In the genomic region with DNA sequence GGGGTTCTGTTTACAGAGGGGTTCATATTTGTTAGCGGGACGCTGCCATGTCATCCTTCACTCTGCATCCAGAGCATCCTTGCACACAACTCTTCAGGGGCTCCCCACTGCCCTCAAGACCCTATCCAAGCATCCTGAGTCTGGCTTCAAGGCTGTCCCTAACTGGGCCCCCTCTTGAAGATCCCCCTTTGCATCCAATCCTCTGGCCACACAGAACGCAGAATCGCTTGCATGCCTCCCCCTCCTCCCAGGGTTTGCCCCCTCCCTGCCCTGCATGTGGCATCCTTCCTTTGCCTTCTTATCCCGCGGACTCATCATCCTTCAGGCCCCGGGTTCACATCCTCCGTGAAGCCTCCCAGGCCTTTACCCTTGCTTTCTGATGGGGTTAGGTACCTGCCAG, we compare ENCODE assay signal across 26 cellular contexts. TPM values are rescaled to one million over a fixed set of nuclear protein-coding genes. Genes with fewer than 3 reads are reported as not detected.
A peak's percentile ranks its signal among the peaks of the same experiment; 100 is the strongest.
DNase-seq lines count a peak whose midpoint lies in the region; ATAC-seq and TF ChIP-seq lines count a peak whose summit lies in the region.
"Had no signal": no experiment of that assay in that cellular context is flagged by ENCODE, and none has a peak within 500 bp of the region (broad histone marks: within the 10 kb centered on the region; RNA-seq: fewer than 3 reads in every experiment).

No MANE protein-coding gene starts in this region.

- H3K27ac Mint-ChIP-seq in activated CD4-positive, alpha-beta memory T cell treated with anti-CD3 and anti-CD28 coated beads, Interleukin-2, amount 10 ng/mL, durations not matched to agents 7 days and 5 days = peak overlapping the region; percentile 94
- no peak overlapping the region for H3K27ac Mint-ChIP-seq in activated CD4-positive, alpha-beta memory T cell treated with anti-CD3 and anti-CD28 coated beads for 36 hours
- H3K27ac Mint-ChIP-seq in CD4-positive, CD25-positive, alpha-beta regulatory T cell = peak overlapping the region; percentile 94 to 99 (median 98)
- H3K27ac Mint-ChIP-seq in activated CD8-positive, alpha-beta T cell treated with anti-CD3 and anti-CD28 coated beads for 36 hours = peak overlapping the region; percentile 18

- H3K18ac ChIP-seq in mesenchymal stem cell (ENCODE audit: low read depth in 1 of 2, low read length in 2 of 2) = no peak overlapping the region

- H3K23ac ChIP-seq in mesenchymal stem cell (ENCODE audit: low read length in 2 of 2) = no peak overlapping the region

- H3K27ac ChIP-seq in CD4-positive, CD25-positive, alpha-beta regulatory T cell (ENCODE audit: insufficient read depth, low read length, poor library complexity, severe bottlenecking) = peak overlapping the region; percentile 90
- no peak overlapping the region for H3K27ac ChIP-seq in mesenchymal stem cell (ENCODE audit: low read length, poor library complexity, severe bottlenecking)
- H3K27ac ChIP-seq: BLaER1, esophagus muscularis mucosa, gastroesophageal sphincter, GM23248, ovary had no signal

- no peak overlapping the region for H3K14ac ChIP-seq in mesenchymal stem cell (ENCODE audit: low read length in 2 of 2)

- DNase-seq in activated CD4-positive, alpha-beta memory T cell treated with anti-CD3 and anti-CD28 coated beads, Interleukin-2, amount 10 ng/mL, durations not matched to agents 7 days and 5 days = no peak
- DNase-seq in activated CD4-positive, alpha-beta memory T cell treated with anti-CD3 and anti-CD28 coated beads for 36 hours = no peak
- DNase-seq in CD4-positive, CD25-positive, alpha-beta regulatory T cell = no peak
- no peak for DNase-seq in activated CD8-positive, alpha-beta T cell treated with anti-CD3 and anti-CD28 coated beads for 36 hours
- DNase-seq in mesenchymal stem cell (no peak), NCI-H1436 treated with DMSO at 0.1 percent for 48 hours (lab: John Stamatoyannopoulos, UW) (no peak)
- DNase-seq: activated CD4-positive, CD25-positive, alpha-beta regulatory T cell; effector CD8-positive, alpha-beta T cell; GM23248; Karpas-422; kidney glomerular epithelial cell; mesendoderm; NCI-H1694 treated with DMSO at 0.1 percent for 48 hours; NCI-H69; SK-N-SH had no signal

- no peak overlapping the region for H2AK5ac ChIP-seq in mesenchymal stem cell (ENCODE audit: low read length, severe bottlenecking)

- H4K8ac ChIP-seq in mesenchymal stem cell (ENCODE audit: low read length) = no peak overlapping the region

- no peaks in the 10 kb centered on the region for H3K79me1 ChIP-seq in mesenchymal stem cell (replicated peaks; ENCODE audit: low read length, poor library complexity, severe bottlenecking)

- peaks cover 11% of the 10 kb centered on the region for H3K36me3 Mint-ChIP-seq in activated CD4-positive, alpha-beta memory T cell treated with anti-CD3 and anti-CD28 coated beads, Interleukin-2, amount 10 ng/mL, durations not matched to agents 7 days and 5 days (ENCODE audit: low read depth)
- H3K36me3 Mint-ChIP-seq in activated CD4-positive, alpha-beta memory T cell treated with anti-CD3 and anti-CD28 coated beads for 36 hours = no peaks in the 10 kb centered on the region
- H3K36me3 Mint-ChIP-seq in CD4-positive, CD25-positive, alpha-beta regulatory T cell = peaks cover 19% of the 10 kb centered on the region
- H3K36me3 Mint-ChIP-seq in activated CD8-positive, alpha-beta T cell treated with anti-CD3 and anti-CD28 coated beads for 36 hours (ENCODE audit: low read depth) = no peaks in the 10 kb centered on the region
- H3K36me3 Mint-ChIP-seq: activated naive CD4-positive, alpha-beta T cell treated with anti-CD3 and anti-CD28 coated beads, Interleukin-2, amount 50 U/mL, for 24 hours had no signal

- H3K4me3 ChIP-seq in CD4-positive, CD25-positive, alpha-beta regulatory T cell (ENCODE audit: low read depth, low read length) = peak overlapping the region; percentile 83
- H3K4me3 ChIP-seq in mesenchymal stem cell (ENCODE audit: insufficient read depth in 1 of 2, low read depth in 1 of 2, low read length in 2 of 2) = no peak overlapping the region
- H3K4me3 ChIP-seq: BLaER1, esophagus muscularis mucosa, gastroesophageal sphincter, GM23248, ovary had no signal

- H3K4me3 Mint-ChIP-seq in activated CD4-positive, alpha-beta memory T cell treated with anti-CD3 and anti-CD28 coated beads, Interleukin-2, amount 10 ng/mL, durations not matched to agents 7 days and 5 days = no peak overlapping the region
- H3K4me3 Mint-ChIP-seq in activated CD4-positive, alpha-beta memory T cell treated with anti-CD3 and anti-CD28 coated beads for 36 hours = no peak overlapping the region
- H3K4me3 Mint-ChIP-seq in CD4-positive, CD25-positive, alpha-beta regulatory T cell = peak overlapping the region; percentile 84 to 99 (median 97)
- H3K4me3 Mint-ChIP-seq in activated CD8-positive, alpha-beta T cell treated with anti-CD3 and anti-CD28 coated beads for 36 hours = no peak overlapping the region
- H3K4me3 Mint-ChIP-seq: activated naive CD4-positive, alpha-beta T cell treated with anti-CD3 and anti-CD28 coated beads, Interleukin-2, amount 50 U/mL, for 24 hours had no signal

- H3K9me3 Mint-ChIP-seq in activated CD4-positive, alpha-beta memory T cell treated with anti-CD3 and anti-CD28 coated beads, Interleukin-2, amount 10 ng/mL, durations not matched to agents 7 days and 5 days = peaks cover 12% of the 10 kb centered on the region
- H3K9me3 Mint-ChIP-seq in activated CD4-positive, alpha-beta memory T cell treated with anti-CD3 and anti-CD28 coated beads for 36 hours = no peaks in the 10 kb centered on the region
- peaks cover 0 to 2% (median 0%) of the 10 kb centered on the region in 7 donors for H3K9me3 Mint-ChIP-seq in CD4-positive, CD25-positive, alpha-beta regulatory T cell
- no peaks in the 10 kb centered on the region for H3K9me3 Mint-ChIP-seq in activated CD8-positive, alpha-beta T cell treated with anti-CD3 and anti-CD28 coated beads for 36 hours
- H3K9me3 Mint-ChIP-seq: activated naive CD4-positive, alpha-beta T cell treated with anti-CD3 and anti-CD28 coated beads, Interleukin-2, amount 50 U/mL, for 24 hours had no signal

- H3K4ac ChIP-seq in mesenchymal stem cell (ENCODE audit: low read depth in 1 of 2, low read length in 2 of 2) = no peak overlapping the region

- no peak overlapping the region for H2BK5ac ChIP-seq in mesenchymal stem cell (ENCODE audit: low read depth, low read length, poor library complexity, severe bottlenecking)

- no peak overlapping the region for H3K9ac ChIP-seq in mesenchymal stem cell (ENCODE audit: low read length)
- H3K9ac ChIP-seq: BLaER1, GM23248, SK-N-SH had no signal

- no peak overlapping the region for H2AFZ ChIP-seq in mesenchymal stem cell (ENCODE audit: low read depth, low read length)
- H2AFZ ChIP-seq: GM23248 had no signal

- H3K4me2 ChIP-seq in mesenchymal stem cell (ENCODE audit: low read length, poor library complexity, severe bottlenecking) = no peak overlapping the region
- H3K4me2 ChIP-seq: BLaER1, SK-N-SH had no signal

- no peaks in the 10 kb centered on the region for H3K27me3 ChIP-seq in CD4-positive, CD25-positive, alpha-beta regulatory T cell (ENCODE audit: control insufficient read depth, insufficient read depth, low read length)
- peaks cover 3 to 56% of the 10 kb centered on the region in 2 experiments for H3K27me3 ChIP-seq in mesenchymal stem cell (ENCODE audit: control insufficient read depth in 1 of 2, insufficient read depth in 1 of 2, low read length in 2 of 2)
- H3K27me3 ChIP-seq: BLaER1, esophagus muscularis mucosa, ovary had no signal

- peaks cover 90% of the 10 kb centered on the region for H3K4me1 ChIP-seq in CD4-positive, CD25-positive, alpha-beta regulatory T cell (ENCODE audit: control insufficient read depth, insufficient read depth, low read length, poor library complexity, severe bottlenecking)
- H3K4me1 ChIP-seq in mesenchymal stem cell (ENCODE audit: control insufficient read depth, insufficient read depth, low read depth, low read length) = peaks cover 6% of the 10 kb centered on the region

- peaks cover 18% of the 10 kb centered on the region for H3K36me3 ChIP-seq in CD4-positive, CD25-positive, alpha-beta regulatory T cell (ENCODE audit: control insufficient read depth, insufficient read depth, low read length)
- H3K36me3 ChIP-seq in mesenchymal stem cell (ENCODE audit: control insufficient read depth in 1 of 2, insufficient read depth in 2 of 2, low read depth in 1 of 2, low read length in 2 of 2) = no peaks in the 10 kb centered on the region
- H3K36me3 ChIP-seq: BLaER1, esophagus muscularis mucosa, gastroesophageal sphincter, ovary had no signal

- H2BK120ac ChIP-seq in mesenchymal stem cell (ENCODE audit: low read depth, low read length) = no peak overlapping the region

- intact Hi-C loops in activated CD4-positive, alpha-beta memory T cell treated with anti-CD3 and anti-CD28 coated beads for 36 hours (cut with micrococcal nuclease) = no loop called here
- intact Hi-C loops in activated CD8-positive, alpha-beta T cell treated with anti-CD3 and anti-CD28 coated beads for 36 hours (cut with micrococcal nuclease) = no loop called here

- WGBS in mesenchymal stem cell = 74% methylated on average over 8 of the region's 8 CpGs

- no peaks in the 10 kb centered on the region for H3K9me3 ChIP-seq in CD4-positive, CD25-positive, alpha-beta regulatory T cell (ENCODE audit: control insufficient read depth in 2 of 2, low read length in 2 of 2)
- H3K9me3 ChIP-seq in mesenchymal stem cell (ENCODE audit: control insufficient read depth, low read length) = no peaks in the 10 kb centered on the region
- H3K9me3 ChIP-seq: esophagus muscularis mucosa, gastroesophageal sphincter, ovary, SK-N-SH had no signal

- peaks cover 58% of the 10 kb centered on the region for H3K4me1 Mint-ChIP-seq in activated CD4-positive, alpha-beta memory T cell treated with anti-CD3 and anti-CD28 coated beads, Interleukin-2, amount 10 ng/mL, durations not matched to agents 7 days and 5 days
- peaks cover 52% of the 10 kb centered on the region for H3K4me1 Mint-ChIP-seq in activated CD4-positive, alpha-beta memory T cell treated with anti-CD3 and anti-CD28 coated beads for 36 hours (ENCODE audit: low read depth)
- peaks cover 14 to 94% (median 60%) of the 10 kb centered on the region in 4 donors for H3K4me1 Mint-ChIP-seq in CD4-positive, CD25-positive, alpha-beta regulatory T cell
- H3K4me1 Mint-ChIP-seq in activated CD8-positive, alpha-beta T cell treated with anti-CD3 and anti-CD28 coated beads for 36 hours (ENCODE audit: low read depth) = peaks cover 66% of the 10 kb centered on the region

- no peak for TF ChIP-seq CTCF in activated CD8-positive, alpha-beta T cell treated with anti-CD3 and anti-CD28 coated beads for 36 hours (IDR thresholded peaks at IDR 0.05)

- H2BK15ac ChIP-seq in mesenchymal stem cell (ENCODE audit: low read depth, poor library complexity, severe bottlenecking) = peak overlapping the region; percentile 3

- ATAC-seq in CD4-positive, CD25-positive, alpha-beta regulatory T cell (ENCODE audit: low read depth in 2 of 2) = no peak
- ATAC-seq in activated CD8-positive, alpha-beta T cell treated with anti-CD3 and anti-CD28 coated beads for 36 hours = no peak
- ATAC-seq in HG02759 (IDR thresholded peaks at IDR 0.05; ENCODE audit: unreplicated experiment) = no peak
- ATAC-seq in HG02885 (IDR thresholded peaks at IDR 0.05; ENCODE audit: poor library complexity, unreplicated experiment) = no peak
- ATAC-seq: gastroesophageal sphincter; naive thymus-derived CD4-positive, alpha-beta T cell; right cardiac atrium had no signal

- H2BK12ac ChIP-seq in mesenchymal stem cell (ENCODE audit: low read length in 2 of 2) = no peak overlapping the region

- H3K27me3 Mint-ChIP-seq in activated CD4-positive, alpha-beta memory T cell treated with anti-CD3 and anti-CD28 coated beads, Interleukin-2, amount 10 ng/mL, durations not matched to agents 7 days and 5 days = no peaks in the 10 kb centered on the region
- H3K27me3 Mint-ChIP-seq in activated CD4-positive, alpha-beta memory T cell treated with anti-CD3 and anti-CD28 coated beads for 36 hours = no peaks in the 10 kb centered on the region
- H3K27me3 Mint-ChIP-seq in CD4-positive, CD25-positive, alpha-beta regulatory T cell = no peaks in the 10 kb centered on the region
- H3K27me3 Mint-ChIP-seq in activated CD8-positive, alpha-beta T cell treated with anti-CD3 and anti-CD28 coated beads for 36 hours = no peaks in the 10 kb centered on the region
- H3K27me3 Mint-ChIP-seq: activated naive CD4-positive, alpha-beta T cell treated with anti-CD3 and anti-CD28 coated beads, Interleukin-2, amount 50 U/mL, for 24 hours had no signal

- CTCF ChIA-PET in activated CD4-positive, alpha-beta memory T cell treated with anti-CD3 and anti-CD28 coated beads, Interleukin-2, amount 10 ng/mL, durations not matched to agents 7 days and 5 days (lab: Charles Lee) = no interaction called here
- CTCF ChIA-PET in activated CD4-positive, alpha-beta memory T cell treated with anti-CD3 and anti-CD28 coated beads for 36 hours (lab: Charles Lee) = interaction anchor here (1.0 kb wide), 1 partner anchor 9 kb away, joined by 3 read pairs; no protein-coding TSS in a partner anchor
- CTCF ChIA-PET in activated CD8-positive, alpha-beta T cell treated with anti-CD3 and anti-CD28 coated beads for 36 hours (lab: Charles Lee) = no interaction called here

- POLR2A ChIA-PET in activated CD4-positive, alpha-beta memory T cell treated with anti-CD3 and anti-CD28 coated beads, Interleukin-2, amount 10 ng/mL, durations not matched to agents 7 days and 5 days (lab: Charles Lee) = interaction anchor here (1.0 kb wide), 1 partner anchor 20 kb away, joined by 4 read pairs; the partner anchor contains the start of gene IL2RB
- POLR2A ChIA-PET in activated CD4-positive, alpha-beta memory T cell treated with anti-CD3 and anti-CD28 coated beads for 36 hours (lab: Charles Lee) = no interaction called here
- POLR2A ChIA-PET in activated CD8-positive, alpha-beta T cell treated with anti-CD3 and anti-CD28 coated beads for 36 hours (lab: Charles Lee) = no interaction called here

- no peak overlapping the region for H4K91ac ChIP-seq in mesenchymal stem cell (ENCODE audit: low read length)

RNA-seq across cellular contexts. Expression of gene C1QTNF6, which starts 18.6 kb away (rescaled TPM):
- total RNA-seq in activated CD4-positive, alpha-beta memory T cell treated with anti-CD3 and anti-CD28 coated beads, Interleukin-2, amount 10 ng/mL, durations not matched to agents 7 days and 5 days = 10 to 100 TPM; 10.2 to 10.3 TPM
- total RNA-seq in activated CD4-positive, alpha-beta memory T cell treated with anti-CD3 and anti-CD28 coated beads for 36 hours = 10 to 100 TPM; 11.1 to 13.0 TPM
- total RNA-seq in CD4-positive, CD25-positive, alpha-beta regulatory T cell = 13.6 TPM
- 1 to 10 TPM; 1.6 to 2.4 (median 2.1) TPM for polyA plus RNA-seq in CD4-positive, CD25-positive, alpha-beta regulatory T cell
- 1 to 10 TPM; 6.4 TPM for total RNA-seq in activated CD8-positive, alpha-beta T cell treated with anti-CD3 and anti-CD28 coated beads for 36 hours
- 38.2 TPM for polyA plus RNA-seq in mesenchymal stem cell (2013, experiment 1 of 2)
- polyA plus RNA-seq in mesenchymal stem cell (2013, experiment 2 of 2) = 37.9 TPM

RNA-seq across cellular contexts. Expression of gene IL2RB, which starts 19.7 kb away (rescaled TPM):
- total RNA-seq in activated CD4-positive, alpha-beta memory T cell treated with anti-CD3 and anti-CD28 coated beads, Interleukin-2, amount 10 ng/mL, durations not matched to agents 7 days and 5 days = 100 to 1,000 TPM; 320 to 323 TPM
- total RNA-seq in activated CD4-positive, alpha-beta memory T cell treated with anti-CD3 and anti-CD28 coated beads for 36 hours = 100 to 1,000 TPM; 306 to 310 TPM
- total RNA-seq in CD4-positive, CD25-positive, alpha-beta regulatory T cell = 197 TPM
- polyA plus RNA-seq in CD4-positive, CD25-positive, alpha-beta regulatory T cell = 100 to 1,000 TPM; 160 to 189 (median 163) TPM
- 100 to 1,000 TPM; 263 to 268 TPM for total RNA-seq in activated CD8-positive, alpha-beta T cell treated with anti-CD3 and anti-CD28 coated beads for 36 hours
- polyA plus RNA-seq in mesenchymal stem cell (2013, experiment 1 of 2) = 4.9 TPM
- 5.1 TPM for polyA plus RNA-seq in mesenchymal stem cell (2013, experiment 2 of 2)
- total RNA-seq: GM23248, RPMI7951 had no signal

RNA-seq across cellular contexts. Expression of gene SSTR3, which starts 42.9 kb away (rescaled TPM):
- total RNA-seq in activated CD4-positive, alpha-beta memory T cell treated with anti-CD3 and anti-CD28 coated beads, Interleukin-2, amount 10 ng/mL, durations not matched to agents 7 days and 5 days = 1 to 10 TPM; 3.4 to 3.9 TPM
- 1 to 10 TPM; 8.5 to 9.3 TPM for total RNA-seq in activated CD4-positive, alpha-beta memory T cell treated with anti-CD3 and anti-CD28 coated beads for 36 hours
- total RNA-seq in CD4-positive, CD25-positive, alpha-beta regulatory T cell = 4.3 TPM
- 1 to 10 TPM; 2.5 to 4.4 (median 3.6) TPM for polyA plus RNA-seq in CD4-positive, CD25-positive, alpha-beta regulatory T cell
- total RNA-seq in activated CD8-positive, alpha-beta T cell treated with anti-CD3 and anti-CD28 coated beads for 36 hours = 1 to 10 TPM; 7.9 to 8.5 TPM
- polyA plus RNA-seq in mesenchymal stem cell (2013, experiment 1 of 2) = not detected
- not detected for polyA plus RNA-seq in mesenchymal stem cell (2013, experiment 2 of 2)
- total RNA-seq: esophagus muscularis mucosa, gastroesophageal sphincter, GM23248, right cardiac atrium, RPMI7951, urinary bladder had no signal
- polyA plus RNA-seq: GM23248, right cardiac atrium, SK-N-SH, urinary bladder had no signal

RNA-seq across cellular contexts. Expression of gene TMPRSS6, which starts 59.9 kb away (rescaled TPM):
- 10 to 100 TPM; 14.0 to 14.7 TPM for total RNA-seq in activated CD4-positive, alpha-beta memory T cell treated with anti-CD3 and anti-CD28 coated beads, Interleukin-2, amount 10 ng/mL, durations not matched to agents 7 days and 5 days
- total RNA-seq in activated CD4-positive, alpha-beta memory T cell treated with anti-CD3 and anti-CD28 coated beads for 36 hours = 10 to 100 TPM; 39.9 to 42.1 TPM
- total RNA-seq in CD4-positive, CD25-positive, alpha-beta regulatory T cell = 1.5 TPM
- under 1 TPM; 0.10 to 0.18 (median 0.14) TPM for polyA plus RNA-seq in CD4-positive, CD25-positive, alpha-beta regulatory T cell
- total RNA-seq in activated CD8-positive, alpha-beta T cell treated with anti-CD3 and anti-CD28 coated beads for 36 hours = 10 to 100 TPM; 11.3 to 12.4 TPM
- polyA plus RNA-seq in mesenchymal stem cell (2013, experiment 1 of 2) = not detected
- polyA plus RNA-seq in mesenchymal stem cell (2013, experiment 2 of 2) = not detected
- total RNA-seq: esophagus muscularis mucosa, gastroesophageal sphincter, GM23248, right cardiac atrium, RPMI7951, urinary bladder had no signal
- polyA plus RNA-seq: naive thymus-derived CD4-positive, alpha-beta T cell; right cardiac atrium; SK-N-SH had no signal

Comparison
In these comparisons a context has a peak if more than half of its experiments do, and no peak if none do; other contexts are left out.
1. H3K4me3 Mint-ChIP-seq: peak in CD4-positive, CD25-positive, alpha-beta regulatory T cell (4 of 4); none in activated CD4-positive, alpha-beta memory T cell treated with anti-CD3 and anti-CD28 coated beads, Interleukin-2, amount 10 ng/mL, durations not matched to agents 7 days and 5 days (single experiment), activated CD4-positive, alpha-beta memory T cell treated with anti-CD3 and anti-CD28 coated beads for 36 hours (single experiment) and activated CD8-positive, alpha-beta T cell treated with anti-CD3 and anti-CD28 coated beads for 36 hours (single experiment).